ENCODE assay signal across 8 cellular contexts in genomic region chr16:70289229-70290098, GRCh38. TPM values are rescaled to one million over a fixed set of nuclear protein-coding genes. Genes with fewer than 3 reads are reported as not detected.
A peak's percentile ranks its signal among the peaks of the same experiment; 100 is the strongest.
DNase-seq lines count a peak whose midpoint lies in the region; ATAC-seq, FAIRE-seq and TF ChIP-seq lines count a peak whose summit lies in the region.

TSS of gene AARS1 (minus strand) at chr16:70289506. CDS start at chr16:70282763, 6,743 bp downstream.

- peaks cover 31% of the 10 kb centered on the region for H4K20me1 ChIP-seq in smooth muscle cell (ENCODE audit: low read depth)

- peaks cover 44% of the 10 kb centered on the region for H3K79me2 ChIP-seq in smooth muscle cell (ENCODE audit: low read depth)

- peaks cover 8% of the 10 kb centered on the region for H3K36me3 ChIP-seq in bronchial epithelial cell (ENCODE audit: control insufficient read depth, insufficient read depth, low read length)
- no peaks in the 10 kb centered on the region for H3K36me3 ChIP-seq in smooth muscle cell (ENCODE audit: low read depth)

- H3K9ac ChIP-seq in smooth muscle cell (ENCODE audit: low read depth), result peak within 1 kb of the TSS; percentile 95

- no peaks in the 10 kb centered on the region for H3K9me3 ChIP-seq in smooth muscle cell (replicated peaks; ENCODE audit: low read depth)

- peaks cover 21% of the 10 kb centered on the region for H3F3A ChIP-seq in smooth muscle cell (ENCODE audit: low read depth)

- DNase-seq in ACHN (peak; percentile 100), NCI-H2227 (lab: John Stamatoyannopoulos, UW; ENCODE audit: unreplicated experiment) (peak; percentile 99), bronchial epithelial cell (ENCODE audit: low read depth) (peak; percentile 96), iPS-NIHi11 (ENCODE audit: low spot score) (peak; percentile 97), smooth muscle cell (lab: John Stamatoyannopoulos, UW; ENCODE audit: unreplicated experiment) (peak; percentile 80)

- TF ChIP-seq CTCF in WI38 (IDR thresholded peaks at IDR 0.05; ENCODE audit: low read depth, low read length) (no peak), bronchial epithelial cell (IDR thresholded peaks at IDR 0.05; ENCODE audit: insufficient read depth, low read length, severe bottlenecking) (no peak), smooth muscle cell (IDR thresholded peaks at IDR 0.05; ENCODE audit: borderline replicate concordance, insufficient read depth, poor library complexity, severe bottlenecking) (no peak)

- peak within 1 kb of the TSS; percentile 96 for H3K27ac ChIP-seq in smooth muscle cell (ENCODE audit: low read depth)

- H3K4me1 ChIP-seq in smooth muscle cell (ENCODE audit: low read depth), result peaks cover 5% of the 10 kb centered on the region

- peak within 1 kb of the TSS; percentile 90 for H3K4me2 ChIP-seq in smooth muscle cell

- H3K4me3 ChIP-seq in WI38 (ENCODE audit: low read depth, low read length) (peak within 1 kb of the TSS; percentile 81), bronchial epithelial cell (ENCODE audit: low read depth, low read length) (peak within 1 kb of the TSS; percentile 99), smooth muscle cell (peak within 1 kb of the TSS; percentile 75)

- in situ Hi-C loops in ACHN (cut with HindIII; ENCODE audit: low pct_ligation_motif_present, low pct_unique_long_range_greater_than_20kb, low sequenced_read_pairs), result no loop called here

- ATAC-seq in GM18873 (IDR thresholded peaks at IDR 0.05; ENCODE audit: low FRiP score, unreplicated experiment) (peak; percentile 98), HG03139 (IDR thresholded peaks at IDR 0.05; ENCODE audit: unreplicated experiment) (peak; percentile 94)

- peak within 1 kb of the TSS; percentile 90 for H2AFZ ChIP-seq in smooth muscle cell (ENCODE audit: low read depth)

- FAIRE-seq in bronchial epithelial cell (lab: Jason Lieb, UNC), result no peak

- 6% methylated on average over 44 of the region's 53 CpGs for WGBS in smooth muscle cell (ENCODE audit: low lambda C conversion rate)

- no peaks in the 10 kb centered on the region for H3K27me3 ChIP-seq in bronchial epithelial cell (ENCODE audit: control insufficient read depth, insufficient read depth, low read length)
- no peaks in the 10 kb centered on the region for H3K27me3 ChIP-seq in smooth muscle cell (ENCODE audit: low read depth)

RNA-seq across cellular contexts. Expression of gene AARS1, which starts in this region (rescaled TPM):
- 338 and 446 TPM in 2 replicates for total RNA-seq in bronchial epithelial cell
- total RNA-seq in smooth muscle cell, result 54.0 and 67.0 TPM in 2 replicates
- 90.8 and 92.4 TPM in 2 replicates for polyA plus RNA-seq in smooth muscle cell

Comparison
In these comparisons a context has a peak if more than half of its experiments do, and no peak if none do; other contexts are left out.
1. Peak in every context shown above with its lines: DNase-seq, ATAC-seq, H3K4me3 ChIP-seq and H3K27ac ChIP-seq.